13 cellular contexts compared by ENCODE assay signal in the genomic region with DNA sequence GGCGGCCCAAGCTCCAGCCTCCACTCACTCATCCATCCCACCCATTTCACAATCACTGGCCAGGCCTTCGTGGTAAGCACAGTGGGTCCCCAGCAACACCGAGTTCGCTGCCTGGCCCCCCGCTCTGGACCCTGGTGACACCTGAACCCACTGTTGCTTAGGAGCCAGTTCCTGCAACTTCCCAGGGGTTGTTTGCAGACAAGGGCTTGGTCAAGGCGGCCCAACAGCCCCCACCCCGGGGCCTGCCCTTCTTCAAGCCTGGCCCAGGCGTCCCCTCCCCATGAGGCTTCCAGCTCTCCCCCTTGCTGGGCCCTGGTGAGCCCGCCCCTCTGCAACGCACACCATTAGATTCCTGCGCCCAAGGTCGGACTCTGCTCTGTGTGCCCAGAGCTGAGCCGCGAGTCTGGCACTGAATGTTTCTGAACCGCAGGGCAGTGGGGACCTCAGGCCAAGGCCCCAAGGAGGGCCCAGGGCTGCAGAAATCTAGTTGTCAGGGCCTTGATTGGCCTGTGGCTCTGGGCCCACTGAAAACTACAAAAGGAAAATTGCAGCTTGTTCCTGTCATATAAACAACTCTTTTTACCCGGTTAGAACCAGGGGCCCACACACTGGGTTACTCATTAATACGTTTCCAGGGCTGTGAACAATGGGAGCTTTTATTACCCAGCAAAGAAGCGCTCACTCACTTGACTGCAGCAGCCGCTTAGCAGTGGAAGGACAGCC. TPM values are rescaled to one million over a fixed set of nuclear protein-coding genes. Genes with fewer than 3 reads are reported as not detected.
DNase-seq lines count a peak whose midpoint lies in the region; ATAC-seq and TF ChIP-seq lines count a peak whose summit lies in the region.
"Had no signal": no experiment of that assay in that cellular context is flagged by ENCODE, and none has a peak within 500 bp of the region (broad histone marks: within the 10 kb centered on the region; RNA-seq: fewer than 3 reads in every experiment).

No MANE protein-coding gene starts in this region.

- no peaks in the 10 kb centered on the region for H3K9me2 ChIP-seq in Karpas-422 (replicated peaks; ENCODE audit: insufficient read depth, low read length)

- H2AFZ ChIP-seq in Karpas-422 (ENCODE audit: low read length) = no peak overlapping the region

- intact Hi-C loops in prostate gland (cut with DNase I) (no loop called here), thyroid gland (cut with DNase I) (loop anchor here (10.0 kb wide), 1 partner anchor 653 kb away; no protein-coding TSS in a partner anchor)

- H3K9me3 ChIP-seq in Karpas-422 (ENCODE audit: low read length) (no peaks in the 10 kb centered on the region), prostate gland (no peaks in the 10 kb centered on the region), thyroid gland (no peaks in the 10 kb centered on the region)
- H3K9me3 ChIP-seq: upper lobe of left lung had no signal

- no peaks in the 10 kb centered on the region for H3K27me3 ChIP-seq in Karpas-422 (ENCODE audit: low read length)
- H3K27me3 ChIP-seq in prostate gland (replicated peaks; ENCODE audit: insufficient read depth) = no peaks in the 10 kb centered on the region
- no peaks in the 10 kb centered on the region for H3K27me3 ChIP-seq in thyroid gland

- TF ChIP-seq POLR2A in prostate gland (IDR thresholded peaks at IDR 0.05) (no peak), thyroid gland (IDR thresholded peaks at IDR 0.05) (no peak)

- TF ChIP-seq CTCF in epithelial cell of esophagus (IDR thresholded peaks at IDR 0.05; ENCODE audit: insufficient read depth, low read depth, low read length, missing control alignments) = no peak
- TF ChIP-seq CTCF in prostate gland (IDR thresholded peaks at IDR 0.05) = no peak
- no peak for TF ChIP-seq CTCF in thyroid gland (IDR thresholded peaks at IDR 0.05)

- H3K4me3 ChIP-seq in Karpas-422 (ENCODE audit: low read length) (peak overlapping the region; percentile 48), epithelial cell of esophagus (ENCODE audit: low read length) (no peak overlapping the region), prostate gland (no peak overlapping the region), thyroid gland (replicated peaks in 1 of 3) (no peak overlapping the region)
- H3K4me3 ChIP-seq: skin epidermis, upper lobe of left lung had no signal

- ATAC-seq in GM18520 (IDR thresholded peaks at IDR 0.05; ENCODE audit: unreplicated experiment) = peak; percentile 36
- no peak for ATAC-seq in activated CD4-positive, CD25-positive, alpha-beta regulatory T cell treated with anti-CD3 and anti-CD28 coated beads, Interleukin-2, amount 50 U/mL, for 24 hours
- ATAC-seq: Right ventricle myocardium inferior had no signal

- DNase-seq in Karpas-422 (no peak), epithelial cell of esophagus (ENCODE audit: low read depth) (peak; percentile 21), prostate gland (ENCODE audit: low spot score) (peak; percentile 37), thyroid gland (no peak), SIG-M5 treated with dmso at 0.1 percent for 504 hours (lab: John Stamatoyannopoulos, UW; ENCODE audit: unreplicated experiment) (no peak), SKM-1 (lab: John Stamatoyannopoulos, UW; ENCODE audit: unreplicated experiment) (no peak)
- DNase-seq: activated gamma-delta T cell had no signal

- H3K79me2 ChIP-seq in Karpas-422 (ENCODE audit: low read length) = peaks cover 28% of the 10 kb centered on the region

- H3K4me2 ChIP-seq in Karpas-422 (ENCODE audit: low read depth, low read length, poor library complexity, severe bottlenecking) = peak overlapping the region; percentile 63

- peak overlapping the region; percentile 93 for H3K27ac ChIP-seq in Karpas-422 (ENCODE audit: low read length)
- H3K27ac ChIP-seq in prostate gland = peak overlapping the region; percentile 52 to 66
- H3K27ac ChIP-seq in thyroid gland = no peak overlapping the region
- H3K27ac ChIP-seq: upper lobe of left lung had no signal

- H3K36me3 ChIP-seq in Karpas-422 (ENCODE audit: insufficient read depth, low read length) (peaks cover 9% of the 10 kb centered on the region), prostate gland (peaks cover 0 to 6% of the 10 kb centered on the region in 2 donors), thyroid gland (no peaks in the 10 kb centered on the region)

- H3K9ac ChIP-seq in Karpas-422 (ENCODE audit: low read length) = peak overlapping the region; percentile 57

- WGBS in prostate gland = 30% methylated on average over 19 of the region's 19 CpGs
- WGBS in thyroid gland, 2 donors = 76 to 78% methylated on average over 18 to 19 of the region's 19 CpGs

- H3K4me1 ChIP-seq in Karpas-422 (ENCODE audit: low read length) = peaks cover 70% of the 10 kb centered on the region
- peaks cover 19% of the 10 kb centered on the region for H3K4me1 ChIP-seq in prostate gland (replicated peaks)
- H3K4me1 ChIP-seq in thyroid gland = peaks cover 22% of the 10 kb centered on the region in 2 donors

- peaks cover 17% of the 10 kb centered on the region for H4K20me1 ChIP-seq in Karpas-422 (ENCODE audit: insufficient read depth, low read depth, low read length)

RNA-seq across cellular contexts. Expression of a gene that starts 2.1 kb away (rescaled TPM):
- 14.5 and 20.5 TPM in 2 replicates for total RNA-seq in Karpas-422 (2014; rRNA removed; shearing (Covaris generic); ENCODE audit: low replicate concordance)
- 10 to 100 TPM; 11.3 to 17.0 TPM for total RNA-seq in prostate gland
- 10 to 100 TPM in 3 of 4 donors, 1 to 10 TPM in 1; 8.2 to 28.2 (median 17.8) TPM for total RNA-seq in thyroid gland

RNA-seq across cellular contexts. Expression of a gene that starts 5.5 kb away (rescaled TPM):
- not detected in 2 replicates for total RNA-seq in Karpas-422 (2014; rRNA removed; shearing (Covaris generic); ENCODE audit: low replicate concordance)
- total RNA-seq in prostate gland (1 to 10 TPM; 3.1 to 4.0 TPM), thyroid gland (not detected)
- total RNA-seq: fibroblast of lung, Right ventricle myocardium inferior, upper lobe of left lung had no signal

RNA-seq across cellular contexts. Expression of a gene that starts 23.0 kb away (rescaled TPM):
- total RNA-seq in Karpas-422 (2014; rRNA removed; shearing (Covaris generic); ENCODE audit: low replicate concordance) = not detected in 2 replicates
- total RNA-seq in prostate gland (1 to 10 TPM; 5.9 to 8.3 TPM), thyroid gland (10 to 100 TPM; 11.7 to 29.9 (median 23.4) TPM)

Comparison
In these comparisons a context has a peak if more than half of its experiments do, and no peak if none do; other contexts are left out.
1. DNase-seq: peak in epithelial cell of esophagus (single experiment) and prostate gland (single experiment); none in Karpas-422 (single experiment), thyroid gland (0 of 2), SIG-M5 treated with dmso at 0.1 percent for 504 hours (single experiment) and SKM-1 (single experiment).
2. H3K27ac ChIP-seq: peak in Karpas-422 (single experiment) and prostate gland (2 of 2); none in thyroid gland (0 of 3).